Comparison of ENCODE assay signal across 1 cellular context in genomic region chr11:113884361-113884836, GRCh38.
TF ChIP-seq lines count a peak whose summit lies in the region.

No MANE protein-coding gene starts in this region.

TF ChIP-seq in HepG2, 621 proteins besides CTCF, POLR2A, EP300 and RAD21 (continued from another document):
- TF ChIP-seq TFAP4 (IDR thresholded peaks at IDR 0.05; ENCODE audit: borderline replicate concordance, low read depth) (peak; percentile 58; the same call in 1 of the 2 replicates), ZNF878 (CRISPR knock-in tag; IDR thresholded peaks at IDR 0.05) (no peak), MYNN (CRISPR knock-in tag; IDR thresholded peaks at IDR 0.05; ENCODE audit: low read depth) (no peak), IRF1 (CRISPR knock-in tag; IDR thresholded peaks at IDR 0.05; ENCODE audit: low read depth) (no peak), SCMH1 (CRISPR knock-in tag; IDR thresholded peaks at IDR 0.05; ENCODE audit: borderline replicate concordance) (no peak), ZKSCAN8 (CRISPR knock-in tag; IDR thresholded peaks at IDR 0.05; ENCODE audit: borderline replicate concordance) (no peak), ZNF644 (CRISPR knock-in tag; IDR thresholded peaks at IDR 0.05; ENCODE audit: low read depth) (0 out of 2 replicates have a peak, but pooled peaks have one; percentile 49)
